ENCODE assay signal across 24 cellular contexts in genomic region chr5:153018121-153018520, GRCh38.
"Had no signal": no experiment of that assay in that cellular context is flagged by ENCODE, and none has a peak within 500 bp of the region (broad histone marks: within the 10 kb centered on the region; RNA-seq: fewer than 3 reads in every experiment).

No MANE protein-coding gene starts in this region.

- ATAC-seq: foreskin keratinocyte; gastroesophageal sphincter; heart left ventricle; left cardiac atrium; left lung; left ventricle myocardium superior; lower lobe of right lung; mucosa of descending colon; naive thymus-derived CD8-positive, alpha-beta T cell had no signal

- H3K4me3 Mint-ChIP-seq: immature natural killer cell; mesothelial cell of epicardium; naive B cell; naive thymus-derived CD8-positive, alpha-beta T cell had no signal

- H3K27ac Mint-ChIP-seq: immature natural killer cell; mesothelial cell of epicardium; naive B cell; naive thymus-derived CD8-positive, alpha-beta T cell had no signal

- H3K4me2 ChIP-seq: hepatocyte had no signal

- H3K4me3 ChIP-seq: coronary artery, dorsolateral prefrontal cortex, esophagus muscularis mucosa, gastroesophageal sphincter, heart left ventricle, hepatocyte, left lung, lower lobe of right lung, mucosa of descending colon had no signal

- H3K79me2 ChIP-seq: hepatocyte had no signal

- H2AFZ ChIP-seq: hepatocyte had no signal

- H3K27me3 Mint-ChIP-seq: naive B cell; naive thymus-derived CD8-positive, alpha-beta T cell had no signal

- H3K27me3 ChIP-seq: dorsolateral prefrontal cortex, esophagus muscularis mucosa, foreskin keratinocyte, gastroesophageal sphincter, heart left ventricle, hepatocyte, left lung had no signal

- H3K4me1 ChIP-seq: esophagus muscularis mucosa, foreskin keratinocyte, gastroesophageal sphincter, heart left ventricle, left lung, lower lobe of right lung had no signal

- FAIRE-seq: endothelial cell of umbilical vein, frontal cortex had no signal

- H3K36me3 Mint-ChIP-seq: immature natural killer cell, mesothelial cell of epicardium, naive B cell had no signal

- H3K36me3 ChIP-seq: esophagus muscularis mucosa, gastroesophageal sphincter, heart left ventricle, left lung, lower lobe of right lung had no signal

- H3K4me1 Mint-ChIP-seq: immature natural killer cell; mesothelial cell of epicardium; naive B cell; naive thymus-derived CD8-positive, alpha-beta T cell had no signal

- DNase-seq: dermis blood vessel endothelial cell; dorsolateral prefrontal cortex; effector CD4-positive, alpha-beta T cell; effector memory CD4-positive, alpha-beta T cell; foreskin keratinocyte; heart left ventricle; hypothalamus; immature natural killer cell; islet precursor cell; left cardiac atrium; left lung; left ventricle myocardium superior; lower lobe of right lung; mesenchymal stem cell; mucosa of descending colon; naive B cell; naive thymus-derived CD8-positive, alpha-beta T cell had no signal

- H3K27ac ChIP-seq: coronary artery, dorsolateral prefrontal cortex, esophagus muscularis mucosa, foreskin keratinocyte, gastroesophageal sphincter, heart left ventricle, hepatocyte, left lung, lower lobe of right lung had no signal
